29 cellular contexts compared by ENCODE assay signal in genomic region chr9:75117572-75117971, GRCh38. TPM values are rescaled to one million over a fixed set of nuclear protein-coding genes. Genes with fewer than 3 reads are reported as not detected.
DNase-seq lines count a peak whose midpoint lies in the region; ATAC-seq and TF ChIP-seq lines count a peak whose summit lies in the region.
"Had no signal": no experiment of that assay in that cellular context is flagged by ENCODE, and none has a peak within 500 bp of the region (broad histone marks: within the 10 kb centered on the region; RNA-seq: fewer than 3 reads in every experiment).

No MANE protein-coding gene starts in this region.

- H3K4me1 ChIP-seq in gastrocnemius medialis: no peaks in the 10 kb centered on the region

- H3K27me3 Mint-ChIP-seq in stimulated activated naive CD8-positive, alpha-beta T cell treated with anti-CD3 and anti-CD28 coated beads, Interleukin-15, amount 100 ng/mL, for 72 hours: no peaks in the 10 kb centered on the region
- peaks cover 0 to 3% (median 0%) of the 10 kb centered on the region in 3 donors for H3K27me3 Mint-ChIP-seq in immature natural killer cell (ENCODE audit: low read depth in 3 of 3)
- H3K27me3 Mint-ChIP-seq: IgD-negative memory B cell had no signal

- intact Hi-C loops in gastrocnemius medialis (cut with DNase I; ENCODE audit: low total_unique reads): no loop called here

- TF ChIP-seq POLR2A in gastrocnemius medialis (IDR thresholded peaks at IDR 0.05): no peak

- ATAC-seq in activated CD4-positive, CD25-positive, alpha-beta regulatory T cell treated with anti-CD3 and anti-CD28 coated beads, Interleukin-2, amount 50 U/mL, for 24 hours: peak; percentile 83 to 92
- ATAC-seq in stimulated activated naive CD8-positive, alpha-beta T cell treated with anti-CD3 and anti-CD28 coated beads, Interleukin-15, Interleukin-2, amounts not matched to agents 100 U/mL and 50 U/mL, for 24 hours: peak; percentile 68
- no peak for ATAC-seq in stimulated activated naive CD8-positive, alpha-beta T cell treated with anti-CD3 and anti-CD28 coated beads, Interleukin-15, amount 100 ng/mL, for 72 hours
- ATAC-seq in GM18909 (IDR thresholded peaks at IDR 0.05; ENCODE audit: poor library complexity, unreplicated experiment) (no peak), gastrocnemius medialis (no peak), HG03469 (IDR thresholded peaks at IDR 0.05; ENCODE audit: unreplicated experiment) (no peak)
- ATAC-seq: esophagus mucosa, foreskin keratinocyte, GM12878, GM23338, heart right ventricle, mucosa of descending colon, pancreas had no signal

- H3K4me3 Mint-ChIP-seq in stimulated activated naive CD8-positive, alpha-beta T cell treated with anti-CD3 and anti-CD28 coated beads, Interleukin-15, amount 100 ng/mL, for 72 hours: no peak overlapping the region
- H3K4me3 Mint-ChIP-seq in immature natural killer cell: peak overlapping the region in 1 of 5 donors; percentile 18
- H3K4me3 Mint-ChIP-seq: activated naive CD4-positive, alpha-beta T cell treated with anti-CD3 and anti-CD28 coated beads for 36 hours; CD14-positive monocyte; endodermal cell; GM23338; HFFc6; IgD-negative memory B cell had no signal

- no peak for DNase-seq in activated CD4-positive, CD25-positive, alpha-beta regulatory T cell (lab: John Stamatoyannopoulos, UW)
- DNase-seq in stimulated activated naive CD8-positive, alpha-beta T cell treated with anti-CD3 and anti-CD28 coated beads, Interleukin-15, Interleukin-2, amounts not matched to agents 100 U/mL and 50 U/mL, for 24 hours: no peak
- DNase-seq in stimulated activated naive CD8-positive, alpha-beta T cell treated with anti-CD3 and anti-CD28 coated beads, Interleukin-15, amount 100 ng/mL, for 72 hours: no peak
- DNase-seq in immature natural killer cell (no peak), gastrocnemius medialis (no peak)
- DNase-seq: activated CD8-positive, alpha-beta memory T cell treated with anti-CD3 and anti-CD28 coated beads, Interleukin-2, amount 50 U/mL, for 48 hours; activated naive CD4-positive, alpha-beta T cell treated with anti-CD3 and anti-CD28 coated beads for 36 hours; EL; endodermal cell; foreskin keratinocyte; heart right ventricle; HFFc6; mucosa of descending colon; pancreas; stimulated activated CD4-positive, alpha-beta T cell treated with anti-CD3 and anti-CD28 coated beads, Interleukin-1b, Interleukin-23, amount 100 ng/mL, for 48 hours had no signal

- no peaks in the 10 kb centered on the region for H3K27me3 ChIP-seq in gastrocnemius medialis
- H3K27me3 ChIP-seq: foreskin keratinocyte, heart right ventricle, pancreas, right atrium auricular region, suprapubic skin had no signal

- peaks cover 14 to 31% (median 22%) of the 10 kb centered on the region in 3 donors for H3K36me3 Mint-ChIP-seq in immature natural killer cell

- peaks cover 9 to 11% of the 10 kb centered on the region in 2 donors for H3K9me3 Mint-ChIP-seq in stimulated activated naive CD8-positive, alpha-beta T cell treated with anti-CD3 and anti-CD28 coated beads, Interleukin-15, amount 100 ng/mL, for 72 hours
- no peaks in the 10 kb centered on the region for H3K9me3 Mint-ChIP-seq in immature natural killer cell
- H3K9me3 Mint-ChIP-seq: endodermal cell, GM23338, HFFc6, IgD-negative memory B cell had no signal

- H3K4me3 ChIP-seq in gastrocnemius medialis: no peak overlapping the region
- H3K4me3 ChIP-seq: GM12878, GM23338, heart right ventricle, lung, mucosa of descending colon, pancreas, right atrium auricular region, smooth muscle cell, suprapubic skin had no signal

- no peak for TF ChIP-seq CTCF in gastrocnemius medialis (IDR thresholded peaks at IDR 0.05 in 4 of 5, conservative IDR thresholded peaks at IDR 0.05 in 1 of 5)

- H3K4me1 Mint-ChIP-seq in stimulated activated naive CD8-positive, alpha-beta T cell treated with anti-CD3 and anti-CD28 coated beads, Interleukin-15, amount 100 ng/mL, for 72 hours: peaks cover 35% of the 10 kb centered on the region
- H3K4me1 Mint-ChIP-seq in immature natural killer cell: peaks cover 81 to 97% of the 10 kb centered on the region in 2 donors

- in situ Hi-C loops in gastrocnemius medialis (cut with MboI; ENCODE audit: low sequenced_read_pairs in 4 of 4): no loop called here

- no peak overlapping the region for H3K27ac Mint-ChIP-seq in stimulated activated naive CD8-positive, alpha-beta T cell treated with anti-CD3 and anti-CD28 coated beads, Interleukin-15, amount 100 ng/mL, for 72 hours
- peak overlapping the region; percentile 19 to 77 (median 32) for H3K27ac Mint-ChIP-seq in immature natural killer cell
- H3K27ac Mint-ChIP-seq: endodermal cell, GM23338, HFFc6 had no signal

- H3K27ac ChIP-seq in gastrocnemius medialis: no peak overlapping the region
- H3K27ac ChIP-seq: 22Rv1, foreskin keratinocyte, heart right ventricle, pancreas, right atrium auricular region, RWPE1, suprapubic skin had no signal

- H3K36me3 ChIP-seq in gastrocnemius medialis: no peaks in the 10 kb centered on the region

- no peaks in the 10 kb centered on the region for H3K9me3 ChIP-seq in gastrocnemius medialis
- H3K9me3 ChIP-seq: heart right ventricle, mucosa of descending colon, pancreas, right atrium auricular region, suprapubic skin had no signal

RNA-seq across cellular contexts. Expression of gene OSTF1, which starts 29.3 kb away (rescaled TPM):
- 100 to 1,000 TPM; 352 to 383 (median 365) TPM for polyA plus RNA-seq in immature natural killer cell
- 1 to 10 TPM; 5.2 to 9.8 (median 6.2) TPM for total RNA-seq in gastrocnemius medialis

RNA-seq across cellular contexts. Expression of gene NMRK1, which starts 29.6 kb away (rescaled TPM):
- polyA plus RNA-seq in immature natural killer cell: 10 to 100 TPM; 35.2 to 95.8 (median 38.6) TPM
- total RNA-seq in gastrocnemius medialis: 10 to 100 TPM; 10.5 to 20.6 (median 18.6) TPM

Comparison
In these comparisons a context has a peak if more than half of its experiments do, and no peak if none do; other contexts are left out.
1. ATAC-seq: peak in activated CD4-positive, CD25-positive, alpha-beta regulatory T cell treated with anti-CD3 and anti-CD28 coated beads, Interleukin-2, amount 50 U/mL, for 24 hours (2 of 2) and stimulated activated naive CD8-positive, alpha-beta T cell treated with anti-CD3 and anti-CD28 coated beads, Interleukin-15, Interleukin-2, amounts not matched to agents 100 U/mL and 50 U/mL, for 24 hours (single experiment); none in stimulated activated naive CD8-positive, alpha-beta T cell treated with anti-CD3 and anti-CD28 coated beads, Interleukin-15, amount 100 ng/mL, for 72 hours (single experiment), GM18909 (single experiment), gastrocnemius medialis (0 of 2) and HG03469 (single experiment).
2. H3K27ac Mint-ChIP-seq: peak in immature natural killer cell (6 of 6); none in stimulated activated naive CD8-positive, alpha-beta T cell treated with anti-CD3 and anti-CD28 coated beads, Interleukin-15, amount 100 ng/mL, for 72 hours (0 of 2).